16 cellular contexts compared by ENCODE assay signal in genomic region chr16:2425008-2425518, GRCh38. TPM values are rescaled to one million over a fixed set of nuclear protein-coding genes. Genes with fewer than 3 reads are reported as not detected.
DNase-seq lines count a peak whose midpoint lies in the region; TF ChIP-seq lines count a peak whose summit lies in the region.
"Had no signal": no experiment of that assay in that cellular context is flagged by ENCODE, and none has a peak within 500 bp of the region (broad histone marks: within the 10 kb centered on the region; RNA-seq: fewer than 3 reads in every experiment).

No MANE protein-coding gene starts in this region.

- H3K4me3 ChIP-seq in sigmoid colon = no peak overlapping the region
- no peak overlapping the region for H3K4me3 ChIP-seq in effector memory CD4-positive, alpha-beta T cell (ENCODE audit: insufficient read depth, low read depth, low read length, poor library complexity, severe bottlenecking)
- H3K4me3 ChIP-seq: BLaER1 treated with 17β-estradiol and CSF1 and Interleukin-3, amounts not matched to agents 10 nM and 100 nM had no signal

- no peak overlapping the region for H3K27ac ChIP-seq in sigmoid colon
- no peak overlapping the region for H3K27ac ChIP-seq in effector memory CD4-positive, alpha-beta T cell (ENCODE audit: insufficient read depth, low read length, poor library complexity, severe bottlenecking)
- H3K27ac ChIP-seq: BLaER1 treated with 17β-estradiol and CSF1 and Interleukin-3, amounts not matched to agents 10 nM and 100 nM had no signal

- no peaks in the 10 kb centered on the region for H3K36me3 ChIP-seq in sigmoid colon
- H3K36me3 ChIP-seq in effector memory CD4-positive, alpha-beta T cell (ENCODE audit: control insufficient read depth, insufficient read depth, low read length) = no peaks in the 10 kb centered on the region
- H3K36me3 ChIP-seq: BLaER1 treated with 17β-estradiol and CSF1 and Interleukin-3, amounts not matched to agents 10 nM and 100 nM had no signal

- WGBS in sigmoid colon, 2 donors = 85 to 89% methylated on average over 9 of the region's 9 CpGs

- peak; percentile 10 for DNase-seq in NCI-H748 (lab: John Stamatoyannopoulos, UW; ENCODE audit: unreplicated experiment)
- no peak for DNase-seq in NCI-H748 treated with DMSO at 0.1 percent for 48 hours (lab: John Stamatoyannopoulos, UW)
- DNase-seq in G401 (ENCODE audit: low spot score) = peak; percentile 73
- peak; percentile 47 for DNase-seq in cerebellum (ENCODE audit: low spot score)
- DNase-seq in sigmoid colon = peak; percentile 32
- DNase-seq in effector memory CD4-positive, alpha-beta T cell = no peak
- no peak for DNase-seq in NCI-H2029 treated with DMSO at 0.1 percent for 48 hours (lab: John Stamatoyannopoulos, UW)
- DNase-seq: CD8-positive, alpha-beta memory T cell; DMS79 treated with DMSO at 0.1 percent for 48 hours; H9; NCI-H1105; NCI-H2107; NCI-H446; NCI-H774 had no signal

- no peak for TF ChIP-seq POLR2A in sigmoid colon (IDR thresholded peaks at IDR 0.05)

- no peaks in the 10 kb centered on the region for H3K9me3 ChIP-seq in sigmoid colon
- no peaks in the 10 kb centered on the region for H3K9me3 ChIP-seq in effector memory CD4-positive, alpha-beta T cell (ENCODE audit: control insufficient read depth, low read length)
- H3K9me3 ChIP-seq: BLaER1 treated with 17β-estradiol and CSF1 and Interleukin-3, amounts not matched to agents 10 nM and 100 nM had no signal

- in situ Hi-C loops in G401 (cut with HindIII; ENCODE audit: low sequenced_read_pairs) = no loop called here

- intact Hi-C loops in sigmoid colon (cut with DNase I) = loop anchor here (5.0 kb wide), 3 partner anchors 57 to 457 kb away; partner anchors contain the start of gene FLYWCH2

- no peaks in the 10 kb centered on the region for H3K27me3 ChIP-seq in sigmoid colon
- H3K27me3 ChIP-seq in effector memory CD4-positive, alpha-beta T cell (replicated peaks; ENCODE audit: control insufficient read depth, insufficient read depth, low read length, poor library complexity, severe bottlenecking) = no peaks in the 10 kb centered on the region
- H3K27me3 ChIP-seq: BLaER1 treated with 17β-estradiol and CSF1 and Interleukin-3, amounts not matched to agents 10 nM and 100 nM had no signal

- TF ChIP-seq EP300 in sigmoid colon (IDR thresholded peaks at IDR 0.05) = no peak

- H3K4me1 ChIP-seq in sigmoid colon = peaks cover 0 to 13% (median 8%) of the 10 kb centered on the region in 4 donors
- peaks cover 5% of the 10 kb centered on the region for H3K4me1 ChIP-seq in effector memory CD4-positive, alpha-beta T cell (ENCODE audit: control insufficient read depth, insufficient read depth, low read length, poor library complexity, severe bottlenecking)

- TF ChIP-seq CTCF in sigmoid colon (IDR thresholded peaks at IDR 0.05) = no peak

RNA-seq across cellular contexts. Expression of gene CCNF, which starts 4.2 kb away (rescaled TPM):
- 48.2 and 62.1 TPM in 2 replicates for total RNA-seq in G401 (2014; rRNA removed; shearing (Covaris generic))
- total RNA-seq in cerebellum (11.1 TPM), sigmoid colon (1 to 10 TPM in 2 of 4 donors, under 1 TPM in 2; 0.71 to 1.9 (median 1.1) TPM)
- polyA plus RNA-seq in sigmoid colon = 10 to 100 TPM in 1 of 3 donors, 1 to 10 TPM in 1, under 1 TPM in 1; 0.60 to 11.6 (median 1.2) TPM

RNA-seq across cellular contexts. Expression of gene TEDC2, which starts 34.8 kb away (rescaled TPM):
- total RNA-seq in G401 (2014; rRNA removed; shearing (Covaris generic)) = 42.8 and 49.9 TPM in 2 replicates
- 5.9 TPM for total RNA-seq in cerebellum
- 1 to 10 TPM in 1 of 4 donors, not detected in 3; 8.3 TPM for total RNA-seq in sigmoid colon
- 10 to 100 TPM in 1 of 3 donors, 1 to 10 TPM in 1, under 1 TPM in 1; 0.60 to 10.6 (median 2.3) TPM for polyA plus RNA-seq in sigmoid colon

RNA-seq across cellular contexts. Expression of gene NTN3, which starts 46.0 kb away (rescaled TPM):
- 2.0 and 4.4 TPM in 2 replicates for total RNA-seq in G401 (2014; rRNA removed; shearing (Covaris generic))
- total RNA-seq in cerebellum (2.5 TPM), sigmoid colon (under 1 TPM in 1 of 4 donors, not detected in 3; 0.83 TPM)
- under 1 TPM in 1 of 3 donors, not detected in 2; 0.13 TPM for polyA plus RNA-seq in sigmoid colon
- total RNA-seq: CD8-positive, alpha-beta memory T cell; SK-MEL-5 had no signal
- polyA plus RNA-seq: CD8-positive, alpha-beta memory T cell had no signal

RNA-seq across cellular contexts. Expression of gene TBC1D24, which starts 49.9 kb away (rescaled TPM):
- 9.4 and 13.0 TPM in 2 replicates for total RNA-seq in G401 (2014; rRNA removed; shearing (Covaris generic))
- 30.4 TPM for total RNA-seq in cerebellum
- 10 to 100 TPM in 2 of 4 donors, 1 to 10 TPM in 2; 5.9 to 16.1 (median 10.5) TPM for total RNA-seq in sigmoid colon
- polyA plus RNA-seq in sigmoid colon = 1 to 10 TPM in 2 of 3 donors, under 1 TPM in 1; 0.60 to 6.5 (median 1.4) TPM

Comparison
In these comparisons a context has a peak if more than half of its experiments do, and no peak if none do; other contexts are left out.
1. DNase-seq: peak in NCI-H748 (single experiment), G401 (single experiment), cerebellum (single experiment) and sigmoid colon (single experiment); none in NCI-H748 treated with DMSO at 0.1 percent for 48 hours (single experiment), effector memory CD4-positive, alpha-beta T cell (0 of 3) and NCI-H2029 treated with DMSO at 0.1 percent for 48 hours (single experiment).